Comparison of ENCODE assay signal across 22 cellular contexts in genomic region chr4:129218897-129219296, GRCh38.
A peak's percentile ranks its signal among the peaks of the same experiment; 100 is the strongest.
DNase-seq lines count a peak whose midpoint lies in the region; ATAC-seq and TF ChIP-seq lines count a peak whose summit lies in the region.
"Had no signal": no experiment of that assay in that cellular context is flagged by ENCODE, and none has a peak within 500 bp of the region (broad histone marks: within the 10 kb centered on the region; RNA-seq: fewer than 3 reads in every experiment).

No MANE protein-coding gene starts in this region.

- H3K4me1 Mint-ChIP-seq in effector memory CD8-positive, alpha-beta T cell (ENCODE audit: low read depth in 2 of 2): no peaks in the 10 kb centered on the region
- no peaks in the 10 kb centered on the region for H3K4me1 Mint-ChIP-seq in stimulated activated memory B cell treated with anti-CD40 and anti-IgM and Interleukin-4, amounts not matched to agents 10 μg/mL and 1 μg/mL and 100 μg/mL, for 72 hours
- H3K4me1 Mint-ChIP-seq: activated CD4-positive, alpha-beta memory T cell treated with anti-CD3 and anti-CD28 coated beads, Interleukin-2, amount 10 ng/mL, durations not matched to agents 7 days and 5 days; central memory CD8-positive, alpha-beta T cell had no signal

- H3K27me3 ChIP-seq in ovary (no peaks in the 10 kb centered on the region), WERI-Rb-1 (ENCODE audit: insufficient read depth, low read depth, severe bottlenecking) (no peaks in the 10 kb centered on the region)
- H3K27me3 ChIP-seq: tibial nerve had no signal

- WGBS in ovary, 3 donors: 61 to 76% (median 68%) methylated on average over 1 of the region's 1 CpG

- ATAC-seq in effector memory CD8-positive, alpha-beta T cell (replicated peaks): no peak
- ATAC-seq in stimulated activated memory B cell treated with anti-CD40 and anti-IgM and Interleukin-4, amounts not matched to agents 10 μg/mL and 1 μg/mL and 100 μg/mL, for 72 hours: no peak
- ATAC-seq: esophagus mucosa; lower lobe of right lung; stimulated activated naive CD8-positive, alpha-beta T cell treated with anti-CD3 and anti-CD28 coated beads, Interleukin-15, Interleukin-2, amounts not matched to agents 100 U/mL and 50 U/mL, for 24 hours had no signal

- TF ChIP-seq EP300 in ovary (IDR thresholded peaks at IDR 0.05): no peak

- no peak for TF ChIP-seq POLR2A in ovary (IDR thresholded peaks at IDR 0.05)

- no peaks in the 10 kb centered on the region for H3K36me3 Mint-ChIP-seq in effector memory CD8-positive, alpha-beta T cell (ENCODE audit: insufficient read depth)
- no peaks in the 10 kb centered on the region for H3K36me3 Mint-ChIP-seq in stimulated activated memory B cell treated with anti-CD40 and anti-IgM and Interleukin-4, amounts not matched to agents 10 μg/mL and 1 μg/mL and 100 μg/mL, for 72 hours

- H3K36me3 ChIP-seq in ovary: no peaks in the 10 kb centered on the region
- no peaks in the 10 kb centered on the region for H3K36me3 ChIP-seq in WERI-Rb-1
- H3K36me3 ChIP-seq: lower lobe of right lung, tibial nerve had no signal

- no peaks in the 10 kb centered on the region for H3K4me1 ChIP-seq in ovary (ENCODE audit: insufficient read depth)
- H3K4me1 ChIP-seq: lower lobe of right lung, tibial nerve had no signal

- no peak for TF ChIP-seq CTCF in ovary (IDR thresholded peaks at IDR 0.05)
- no peak for TF ChIP-seq CTCF in WERI-Rb-1 (IDR thresholded peaks at IDR 0.05; ENCODE audit: low read depth, low read length)

- H3K4me3 Mint-ChIP-seq in effector memory CD8-positive, alpha-beta T cell: no peak overlapping the region
- H3K4me3 Mint-ChIP-seq in stimulated activated memory B cell treated with anti-CD40 and anti-IgM and Interleukin-4, amounts not matched to agents 10 μg/mL and 1 μg/mL and 100 μg/mL, for 72 hours: no peak overlapping the region
- H3K4me3 Mint-ChIP-seq: activated CD4-positive, alpha-beta memory T cell treated with anti-CD3 and anti-CD28 coated beads, Interleukin-2, amount 10 ng/mL, durations not matched to agents 7 days and 5 days; central memory CD8-positive, alpha-beta T cell had no signal

- intact Hi-C loops in ovary (cut with DNase I): no loop called here

- DNase-seq in NCI-H82 (lab: John Stamatoyannopoulos, UW) (peak; percentile 8), NCI-H82 treated with DMSO at 0.1 percent for 48 hours (lab: John Stamatoyannopoulos, UW; ENCODE audit: unreplicated experiment) (no peak), brain pericyte (ENCODE audit: low read depth, low spot score) (peak; percentile 12), foreskin melanocyte (peak; percentile 46), ovary (no peak), WERI-Rb-1 (no peak)
- DNase-seq in effector memory CD8-positive, alpha-beta T cell: no peak
- DNase-seq: 8988T; activated CD4-positive, alpha-beta memory T cell treated with anti-CD3 and anti-CD28 coated beads, Interleukin-2, amount 10 ng/mL, durations not matched to agents 7 days and 5 days; activated CD4-positive, CD25-positive, alpha-beta regulatory T cell; activated gamma-delta T cell treated with Interleukin-2 at 50 U/mL for 16 hours; activated T-cell treated with anti-CD3 and anti-CD28 coated beads for 4 hours; effector CD4-positive, alpha-beta T cell; GOT3; lower lobe of right lung; stimulated activated CD4-positive, alpha-beta T cell treated with anti-CD3 and anti-CD28 coated beads, Interleukin-4, amount 100 ng/mL, for 24 hours; stimulated activated naive CD8-positive, alpha-beta T cell treated with anti-CD3 and anti-CD28 coated beads, Interleukin-15, Interleukin-2, amounts not matched to agents 100 U/mL and 50 U/mL, for 24 hours had no signal

- no peaks in the 10 kb centered on the region for H3K9me3 ChIP-seq in ovary
- H3K9me3 ChIP-seq in WERI-Rb-1 (ENCODE audit: severe bottlenecking): no peaks in the 10 kb centered on the region
- H3K9me3 ChIP-seq: lower lobe of right lung, tibial nerve had no signal

- H3K27ac Mint-ChIP-seq in effector memory CD8-positive, alpha-beta T cell: no peak overlapping the region
- H3K27ac Mint-ChIP-seq in stimulated activated memory B cell treated with anti-CD40 and anti-IgM and Interleukin-4, amounts not matched to agents 10 μg/mL and 1 μg/mL and 100 μg/mL, for 72 hours: no peak overlapping the region
- H3K27ac Mint-ChIP-seq: activated CD4-positive, alpha-beta memory T cell treated with anti-CD3 and anti-CD28 coated beads, Interleukin-2, amount 10 ng/mL, durations not matched to agents 7 days and 5 days had no signal

- H3K4me3 ChIP-seq in ovary (no peak overlapping the region), WERI-Rb-1 (ENCODE audit: low read depth, low read length) (no peak overlapping the region)
- H3K4me3 ChIP-seq: lower lobe of right lung, tibial nerve had no signal

- peaks cover 0 to 3% of the 10 kb centered on the region in 2 donors for H3K27me3 Mint-ChIP-seq in effector memory CD8-positive, alpha-beta T cell
- no peaks in the 10 kb centered on the region for H3K27me3 Mint-ChIP-seq in stimulated activated memory B cell treated with anti-CD40 and anti-IgM and Interleukin-4, amounts not matched to agents 10 μg/mL and 1 μg/mL and 100 μg/mL, for 72 hours
- H3K27me3 Mint-ChIP-seq: central memory CD8-positive, alpha-beta T cell had no signal

- no peaks in the 10 kb centered on the region for H3K9me3 Mint-ChIP-seq in effector memory CD8-positive, alpha-beta T cell
- no peaks in the 10 kb centered on the region for H3K9me3 Mint-ChIP-seq in stimulated activated memory B cell treated with anti-CD40 and anti-IgM and Interleukin-4, amounts not matched to agents 10 μg/mL and 1 μg/mL and 100 μg/mL, for 72 hours
- H3K9me3 Mint-ChIP-seq: activated CD4-positive, alpha-beta memory T cell treated with anti-CD3 and anti-CD28 coated beads, Interleukin-2, amount 10 ng/mL, durations not matched to agents 7 days and 5 days; central memory CD8-positive, alpha-beta T cell had no signal

- H3K27ac ChIP-seq in ovary (no peak overlapping the region), WERI-Rb-1 (no peak overlapping the region)
- H3K27ac ChIP-seq: lower lobe of right lung, RWPE1, tibial nerve had no signal

Comparison
In these comparisons a context has a peak if more than half of its experiments do, and no peak if none do; other contexts are left out.
1. DNase-seq: peak in NCI-H82 (single experiment), brain pericyte (single experiment) and foreskin melanocyte (single experiment); none in NCI-H82 treated with DMSO at 0.1 percent for 48 hours (single experiment), effector memory CD8-positive, alpha-beta T cell (0 of 3), ovary (0 of 5) and WERI-Rb-1 (single experiment).